ENCODE assay signal across 10 cellular contexts in the genomic region with DNA sequence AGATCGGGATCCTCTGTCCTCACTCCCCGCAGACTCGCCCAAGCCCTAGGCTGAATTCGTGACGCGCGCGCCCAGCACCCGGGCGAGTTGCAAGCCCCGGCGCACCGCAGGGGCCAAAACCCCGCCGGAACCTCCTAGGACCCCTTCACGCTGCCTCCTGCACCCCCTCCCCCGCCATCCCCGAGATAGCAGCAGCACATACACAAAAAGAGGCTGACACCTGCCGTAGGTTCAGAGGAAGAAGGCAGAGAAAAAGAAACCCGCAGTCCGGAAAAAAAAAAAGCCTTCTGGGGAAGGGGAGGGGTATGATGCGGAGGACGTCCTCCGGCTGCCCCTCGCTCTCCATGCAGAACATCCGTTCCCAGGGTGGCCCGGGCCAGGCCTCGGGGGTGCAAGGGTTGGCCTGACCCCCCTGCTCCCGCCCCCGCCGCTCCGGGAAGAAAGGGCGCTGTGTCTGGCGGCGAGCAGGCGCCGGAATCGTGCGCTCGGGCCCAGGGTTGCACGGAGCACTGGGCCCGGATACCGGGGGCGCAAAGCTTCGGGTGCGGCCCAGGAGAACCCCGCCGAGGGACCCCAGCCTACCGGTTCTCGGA. TPM values are rescaled to one million over a fixed set of nuclear protein-coding genes. Genes with fewer than 3 reads are reported as not detected.
DNase-seq lines count a peak whose midpoint lies in the region; ATAC-seq and TF ChIP-seq lines count a peak whose summit lies in the region.
"Had no signal": no experiment of that assay in that cellular context is flagged by ENCODE, and none has a peak within 500 bp of the region (broad histone marks: within the 10 kb centered on the region; RNA-seq: fewer than 3 reads in every experiment).

No MANE protein-coding gene starts in this region.

- peaks cover 7% of the 10 kb centered on the region for H3K9me3 Mint-ChIP-seq in MCF 10A (ENCODE audit: unreplicated experiment)
- H3K9me3 Mint-ChIP-seq: activated naive CD4-positive, alpha-beta T cell treated with anti-CD3 and anti-CD28 coated beads, Interleukin-2, amount 10 ng/mL, durations not matched to agents 7 days and 5 days had no signal

- ATAC-seq in HG02938 (IDR thresholded peaks at IDR 0.05; ENCODE audit: unreplicated experiment), result no peak

- no peaks in the 10 kb centered on the region for H3K4me1 Mint-ChIP-seq in MCF 10A (ENCODE audit: insufficient read depth, unreplicated experiment)

- POLR2A ChIA-PET in MCF 10A (lab: Yijun Ruan, JAX), result no interaction called here

- no peak for TF ChIP-seq CTCF in MCF 10A (IDR thresholded peaks at IDR 0.05; ENCODE audit: unreplicated experiment)

- peak; percentile 15 for DNase-seq in NCI-H2171 treated with DMSO at 0.1 percent for 48 hours (lab: John Stamatoyannopoulos, UW)
- no peak for DNase-seq in NCI-H2171 (lab: John Stamatoyannopoulos, UW)
- no peak for DNase-seq in MCF 10A (ENCODE audit: unreplicated experiment)
- peak; percentile 64 for DNase-seq in left kidney (ENCODE audit: low read depth, low spot score)
- DNase-seq in superior temporal gyrus (ENCODE audit: extremely low spot score), result peak; percentile 11
- no peak for DNase-seq in stimulated activated CD4-positive, alpha-beta T cell treated with anti-CD3 and anti-CD28 coated beads, Interleukin-2, amount 100 ng/mL, for 24 hours
- DNase-seq in DMS114 treated with DMSO at 0.1 percent for 48 hours (lab: John Stamatoyannopoulos, UW; ENCODE audit: unreplicated experiment), result no peak
- DNase-seq: activated naive CD4-positive, alpha-beta T cell treated with anti-CD3 and anti-CD28 coated beads, Interleukin-2, amount 10 ng/mL, durations not matched to agents 7 days and 5 days had no signal

- no peak overlapping the region for H3K27ac Mint-ChIP-seq in MCF 10A (ENCODE audit: low read depth, unreplicated experiment)
- H3K27ac Mint-ChIP-seq: activated naive CD4-positive, alpha-beta T cell treated with anti-CD3 and anti-CD28 coated beads, Interleukin-2, amount 10 ng/mL, durations not matched to agents 7 days and 5 days had no signal

- no TSS peak for BruUV-seq in MCF 10A (replicated peaks; lab: Mats Ljungman, UMichigan)

- intact Hi-C loops in MCF 10A (cut with micrococcal nuclease), result no loop called here

- peaks cover 2% of the 10 kb centered on the region for H3K27me3 Mint-ChIP-seq in MCF 10A (ENCODE audit: insufficient read depth, unreplicated experiment)

- peak overlapping the region; percentile 71 for H3K4me3 Mint-ChIP-seq in MCF 10A (ENCODE audit: unreplicated experiment)

- H3K36me3 Mint-ChIP-seq in MCF 10A (ENCODE audit: insufficient read depth, unreplicated experiment), result no peaks in the 10 kb centered on the region
- H3K36me3 Mint-ChIP-seq: activated naive CD4-positive, alpha-beta T cell treated with anti-CD3 and anti-CD28 coated beads, Interleukin-2, amount 10 ng/mL, durations not matched to agents 7 days and 5 days had no signal

- CTCF ChIA-PET in MCF 10A (lab: Yijun Ruan, JAX), result interaction anchor here (0.6 to 0.7 kb wide), 2 partner anchors 158 to 207 kb away, joined by 3 read pairs; no protein-coding TSS in a partner anchor

RNA-seq across cellular contexts. Expression of a gene that starts 2.5 kb away (rescaled TPM):
- total RNA-seq in MCF 10A (2022), result 1.6 and 2.2 TPM in 2 replicates
- total RNA-seq: NCI-H460 had no signal

Comparison
In these comparisons a context has a peak if more than half of its experiments do, and no peak if none do; other contexts are left out.
1. DNase-seq: peak in NCI-H2171 treated with DMSO at 0.1 percent for 48 hours (single experiment), left kidney (single experiment) and superior temporal gyrus (single experiment); none in NCI-H2171 (single experiment), MCF 10A (single experiment), stimulated activated CD4-positive, alpha-beta T cell treated with anti-CD3 and anti-CD28 coated beads, Interleukin-2, amount 100 ng/mL, for 24 hours (0 of 2) and DMS114 treated with DMSO at 0.1 percent for 48 hours (single experiment).